Comparison of ENCODE assay signal across 5 cellular contexts in genomic region chr20:15107952-15108351, GRCh38.
"Had no signal": no experiment of that assay in that cellular context is flagged by ENCODE, and none has a peak within 500 bp of the region (broad histone marks: within the 10 kb centered on the region; RNA-seq: fewer than 3 reads in every experiment).

No MANE protein-coding gene starts in this region.

- H3K27ac ChIP-seq: HL-60 had no signal

- ATAC-seq: GM23338, HepG2 had no signal

- DNase-seq: H9, HCEC 1CT had no signal

- H3K4me3 ChIP-seq: GM23338 had no signal
